8 cellular contexts compared by ENCODE assay signal in the genomic region with DNA sequence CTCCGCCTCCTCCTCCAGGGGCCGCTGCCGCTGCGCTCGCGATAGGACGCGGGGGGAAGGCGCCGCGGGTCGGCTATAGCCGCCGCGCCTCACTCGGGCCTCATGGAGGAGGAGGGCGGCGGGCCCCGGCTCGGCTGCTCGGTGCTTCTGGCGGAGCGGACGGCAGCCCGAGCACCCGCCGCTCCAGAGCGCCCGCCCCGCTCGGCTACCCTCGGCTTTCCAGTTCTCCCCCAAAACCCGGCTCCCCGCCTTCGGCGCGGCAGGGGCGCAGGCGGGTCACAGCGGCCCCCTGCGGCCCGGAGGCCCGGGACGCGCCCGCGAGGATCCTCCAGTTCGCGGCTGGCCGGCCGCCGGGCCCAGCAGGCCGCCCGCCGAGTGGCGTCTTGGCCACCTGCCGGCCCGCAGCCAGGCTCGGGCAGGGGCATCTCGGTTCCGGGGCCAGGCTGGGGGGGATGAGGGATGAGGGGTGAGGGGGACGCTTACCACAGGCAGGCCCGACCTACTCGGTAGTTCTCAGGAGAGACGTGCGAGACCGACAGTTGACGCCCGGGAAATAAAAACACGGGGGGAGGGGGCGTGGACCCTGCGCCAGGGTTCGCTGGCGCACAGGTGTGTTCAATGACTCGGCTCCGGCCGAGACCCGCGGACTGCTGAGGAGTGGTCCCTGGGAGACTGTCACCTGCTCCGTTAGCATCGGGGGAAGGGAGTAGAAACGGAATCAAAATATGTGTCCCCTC. TPM values are rescaled to one million over a fixed set of nuclear protein-coding genes. Genes with fewer than 3 reads are reported as not detected.
DNase-seq lines count a peak whose midpoint lies in the region; ATAC-seq and TF ChIP-seq lines count a peak whose summit lies in the region.

A gene with protein sequence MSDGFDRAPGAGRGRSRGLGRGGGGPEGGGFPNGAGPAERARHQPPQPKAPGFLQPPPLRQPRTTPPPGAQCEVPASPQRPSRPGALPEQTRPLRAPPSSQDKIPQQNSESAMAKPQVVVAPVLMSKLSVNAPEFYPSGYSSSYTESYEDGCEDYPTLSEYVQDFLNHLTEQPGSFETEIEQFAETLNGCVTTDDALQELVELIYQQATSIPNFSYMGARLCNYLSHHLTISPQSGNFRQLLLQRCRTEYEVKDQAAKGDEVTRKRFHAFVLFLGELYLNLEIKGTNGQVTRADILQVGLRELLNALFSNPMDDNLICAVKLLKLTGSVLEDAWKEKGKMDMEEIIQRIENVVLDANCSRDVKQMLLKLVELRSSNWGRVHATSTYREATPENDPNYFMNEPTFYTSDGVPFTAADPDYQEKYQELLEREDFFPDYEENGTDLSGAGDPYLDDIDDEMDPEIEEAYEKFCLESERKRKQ (minus strand): TSS at position 221 of the 737 bp plus-strand sequence. CDS start 231 bp downstream, outside the sequence.

- no peaks in the 10 kb centered on the region for H3K27me3 Mint-ChIP-seq in WTC11 (ENCODE audit: low read depth)

- H3K4me1 Mint-ChIP-seq in WTC11, result peaks cover 19% of the 10 kb centered on the region

- H3K9me3 Mint-ChIP-seq in WTC11, result no peaks in the 10 kb centered on the region

- H3K27ac Mint-ChIP-seq in WTC11, result peak within 1 kb of the TSS; percentile 90

- ATAC-seq in GM18861 (IDR thresholded peaks at IDR 0.05; ENCODE audit: unreplicated experiment) (peak; percentile 80), HG03095 (IDR thresholded peaks at IDR 0.05; ENCODE audit: unreplicated experiment) (peak; percentile 75), WTC11 (peak; percentile 86)

- peak within 1 kb of the TSS; percentile 81 for H3K4me3 Mint-ChIP-seq in WTC11

- 0 out of 2 replicates have a peak, but pooled peaks cover 6% of the 10 kb centered on the region for H3K36me3 Mint-ChIP-seq in WTC11

- H3K4me3 ChIP-seq in cardiac fibroblast (replicated peaks in 1 of 2; ENCODE audit: low read depth in 2 of 2, low read length in 2 of 2), result peak within 1 kb of the TSS; percentile 81 to 91

- POLR2A ChIA-PET in WTC11 (lab: Charles Lee), result interaction anchor here (1.6 kb wide), 1 partner anchor 46 kb away, joined by 6 read pairs; the partner anchor contains the start of gene NNT

- CTCF ChIA-PET in WTC11 (lab: Charles Lee), result interaction anchor here (0.6 kb wide), 1 partner anchor 73 kb away, joined by 4 read pairs; no protein-coding TSS in a partner anchor

- DNase-seq in AG08395 (ENCODE audit: low spot score) (peak; percentile 88), NCI-H2196 treated with DMSO at 0.1 percent for 48 hours (lab: John Stamatoyannopoulos, UW; ENCODE audit: unreplicated experiment) (peak; percentile 85), WTC11 (ENCODE audit: low spot score) (peak; percentile 80), cardiac fibroblast (ENCODE audit: low read depth in 2 of 2) (peak; percentile 88 to 92), iris pigment epithelial cell (ENCODE audit: low read depth) (peak; percentile 89)
- peak; percentile 75 for DNase-seq in stimulated activated CD4-positive, alpha-beta T cell treated with anti-CD3 and anti-CD28 coated beads, Interleukin-12 subunit alpha, Interleukin-12 subunit beta, amount 100 ng/mL, for 4 hours

- TF ChIP-seq CTCF in WTC11 (IDR thresholded peaks at IDR 0.05) (no peak), cardiac fibroblast (IDR thresholded peaks at IDR 0.05; ENCODE audit: low read depth, low read length) (peak; percentile 4)

TF ChIP-seq in WTC11, 78 proteins besides CTCF, POLR2A, EP300 and RAD21 (continues in another document):
- TF ChIP-seq GABPB1 (CRISPR knock-in tag; IDR thresholded peaks at IDR 0.05) (0 out of 2 replicates have a peak, but pooled peaks have one; percentile 0), SP1 (CRISPR knock-in tag; conservative IDR thresholded peaks at IDR 0.05) (peak; percentile 59; the same call in 1 of the 2 replicates), JUN (CRISPR knock-in tag; IDR thresholded peaks at IDR 0.05) (peak; percentile 74; the same call in 1 of the 2 replicates), JAZF1 (CRISPR knock-in tag; IDR thresholded peaks at IDR 0.05) (no peak), ZNF416 (CRISPR knock-in tag; IDR thresholded peaks at IDR 0.05) (0 out of 2 replicates have a peak, but pooled peaks have one; percentile 37), ESRRA (CRISPR knock-in tag; IDR thresholded peaks at IDR 0.05; ENCODE audit: borderline replicate concordance) (no peak), ZNF423 (CRISPR knock-in tag; IDR thresholded peaks at IDR 0.05) (peak; percentile 92), GTF2I (CRISPR knock-in tag; conservative IDR thresholded peaks at IDR 0.05) (no peak), NR1H2 (CRISPR knock-in tag; IDR thresholded peaks at IDR 0.05) (no peak), NFATC4 (CRISPR knock-in tag; IDR thresholded peaks at IDR 0.05) (no peak)
- TF ChIP-seq, protein P1, sequence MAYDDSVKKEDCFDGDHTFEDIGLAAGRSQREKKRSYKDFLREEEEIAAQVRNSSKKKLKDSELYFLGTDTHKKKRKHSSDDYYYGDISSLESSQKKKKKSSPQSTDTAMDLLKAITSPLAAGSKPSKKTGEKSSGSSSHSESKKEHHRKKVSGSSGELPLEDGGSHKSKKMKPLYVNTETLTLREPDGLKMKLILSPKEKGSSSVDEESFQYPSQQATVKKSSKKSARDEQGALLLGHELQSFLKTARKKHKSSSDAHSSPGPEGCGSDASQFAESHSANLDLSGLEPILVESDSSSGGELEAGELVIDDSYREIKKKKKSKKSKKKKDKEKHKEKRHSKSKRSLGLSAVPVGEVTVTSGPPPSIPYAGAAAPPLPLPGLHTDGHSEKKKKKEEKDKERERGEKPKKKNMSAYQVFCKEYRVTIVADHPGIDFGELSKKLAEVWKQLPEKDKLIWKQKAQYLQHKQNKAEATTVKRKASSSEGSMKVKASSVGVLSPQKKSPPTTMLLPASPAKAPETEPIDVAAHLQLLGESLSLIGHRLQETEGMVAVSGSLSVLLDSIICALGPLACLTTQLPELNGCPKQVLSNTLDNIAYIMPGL (CRISPR knock-in tag; IDR thresholded peaks at IDR 0.05), result peak; percentile 96
- TF ChIP-seq, protein P2, sequence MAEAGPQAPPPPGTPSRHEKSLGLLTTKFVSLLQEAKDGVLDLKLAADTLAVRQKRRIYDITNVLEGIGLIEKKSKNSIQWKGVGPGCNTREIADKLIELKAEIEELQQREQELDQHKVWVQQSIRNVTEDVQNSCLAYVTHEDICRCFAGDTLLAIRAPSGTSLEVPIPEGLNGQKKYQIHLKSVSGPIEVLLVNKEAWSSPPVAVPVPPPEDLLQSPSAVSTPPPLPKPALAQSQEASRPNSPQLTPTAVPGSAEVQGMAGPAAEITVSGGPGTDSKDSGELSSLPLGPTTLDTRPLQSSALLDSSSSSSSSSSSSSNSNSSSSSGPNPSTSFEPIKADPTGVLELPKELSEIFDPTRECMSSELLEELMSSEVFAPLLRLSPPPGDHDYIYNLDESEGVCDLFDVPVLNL (CRISPR knock-in tag; IDR thresholded peaks at IDR 0.05; ENCODE audit: borderline replicate concordance, low read depth), result 0 out of 2 replicates have a peak, but pooled peaks have one; percentile 21
- TF ChIP-seq, protein P3, sequence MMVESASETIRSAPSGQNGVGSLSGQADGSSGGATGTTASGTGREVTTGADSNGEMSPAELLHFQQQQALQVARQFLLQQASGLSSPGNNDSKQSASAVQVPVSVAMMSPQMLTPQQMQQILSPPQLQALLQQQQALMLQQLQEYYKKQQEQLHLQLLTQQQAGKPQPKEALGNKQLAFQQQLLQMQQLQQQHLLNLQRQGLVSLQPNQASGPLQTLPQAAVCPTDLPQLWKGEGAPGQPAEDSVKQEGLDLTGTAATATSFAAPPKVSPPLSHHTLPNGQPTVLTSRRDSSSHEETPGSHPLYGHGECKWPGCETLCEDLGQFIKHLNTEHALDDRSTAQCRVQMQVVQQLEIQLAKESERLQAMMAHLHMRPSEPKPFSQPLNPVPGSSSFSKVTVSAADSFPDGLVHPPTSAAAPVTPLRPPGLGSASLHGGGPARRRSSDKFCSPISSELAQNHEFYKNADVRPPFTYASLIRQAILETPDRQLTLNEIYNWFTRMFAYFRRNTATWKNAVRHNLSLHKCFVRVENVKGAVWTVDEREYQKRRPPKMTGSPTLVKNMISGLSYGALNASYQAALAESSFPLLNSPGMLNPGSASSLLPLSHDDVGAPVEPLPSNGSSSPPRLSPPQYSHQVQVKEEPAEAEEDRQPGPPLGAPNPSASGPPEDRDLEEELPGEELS (CRISPR knock-in tag; IDR thresholded peaks at IDR 0.05), result peak; percentile 11; the same call in 1 of the 2 replicates
- TF ChIP-seq, protein P4, sequence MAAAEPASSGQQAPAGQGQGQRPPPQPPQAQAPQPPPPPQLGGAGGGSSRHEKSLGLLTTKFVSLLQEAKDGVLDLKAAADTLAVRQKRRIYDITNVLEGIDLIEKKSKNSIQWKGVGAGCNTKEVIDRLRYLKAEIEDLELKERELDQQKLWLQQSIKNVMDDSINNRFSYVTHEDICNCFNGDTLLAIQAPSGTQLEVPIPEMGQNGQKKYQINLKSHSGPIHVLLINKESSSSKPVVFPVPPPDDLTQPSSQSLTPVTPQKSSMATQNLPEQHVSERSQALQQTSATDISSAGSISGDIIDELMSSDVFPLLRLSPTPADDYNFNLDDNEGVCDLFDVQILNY (CRISPR knock-in tag; IDR thresholded peaks at IDR 0.05), result 0 out of 2 replicates have a peak, but pooled peaks have one; percentile 8
- TF ChIP-seq, protein P5, sequence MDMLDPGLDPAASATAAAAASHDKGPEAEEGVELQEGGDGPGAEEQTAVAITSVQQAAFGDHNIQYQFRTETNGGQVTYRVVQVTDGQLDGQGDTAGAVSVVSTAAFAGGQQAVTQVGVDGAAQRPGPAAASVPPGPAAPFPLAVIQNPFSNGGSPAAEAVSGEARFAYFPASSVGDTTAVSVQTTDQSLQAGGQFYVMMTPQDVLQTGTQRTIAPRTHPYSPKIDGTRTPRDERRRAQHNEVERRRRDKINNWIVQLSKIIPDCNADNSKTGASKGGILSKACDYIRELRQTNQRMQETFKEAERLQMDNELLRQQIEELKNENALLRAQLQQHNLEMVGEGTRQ (CRISPR knock-in tag; IDR thresholded peaks at IDR 0.05), result no peak
- TF ChIP-seq, protein P6, sequence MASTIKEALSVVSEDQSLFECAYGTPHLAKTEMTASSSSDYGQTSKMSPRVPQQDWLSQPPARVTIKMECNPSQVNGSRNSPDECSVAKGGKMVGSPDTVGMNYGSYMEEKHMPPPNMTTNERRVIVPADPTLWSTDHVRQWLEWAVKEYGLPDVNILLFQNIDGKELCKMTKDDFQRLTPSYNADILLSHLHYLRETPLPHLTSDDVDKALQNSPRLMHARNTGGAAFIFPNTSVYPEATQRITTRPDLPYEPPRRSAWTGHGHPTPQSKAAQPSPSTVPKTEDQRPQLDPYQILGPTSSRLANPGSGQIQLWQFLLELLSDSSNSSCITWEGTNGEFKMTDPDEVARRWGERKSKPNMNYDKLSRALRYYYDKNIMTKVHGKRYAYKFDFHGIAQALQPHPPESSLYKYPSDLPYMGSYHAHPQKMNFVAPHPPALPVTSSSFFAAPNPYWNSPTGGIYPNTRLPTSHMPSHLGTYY (CRISPR knock-in tag; IDR thresholded peaks at IDR 0.05), result peak; percentile 6; the same call in 1 of the 2 replicates

RNA-seq across cellular contexts. Expression of the gene that starts here (rescaled TPM):
- 82.5 to 85.2 TPM (median 83.5 TPM) in 3 replicates for total RNA-seq in WTC11 (2021)

Comparison
In these comparisons a context has a peak if more than half of its experiments do, and no peak if none do; other contexts are left out.
1. Peak in every context shown above with its lines: DNase-seq, ATAC-seq and H3K4me3 ChIP-seq.